Comparison of ENCODE assay signal across 8 cellular contexts in the genomic region with DNA sequence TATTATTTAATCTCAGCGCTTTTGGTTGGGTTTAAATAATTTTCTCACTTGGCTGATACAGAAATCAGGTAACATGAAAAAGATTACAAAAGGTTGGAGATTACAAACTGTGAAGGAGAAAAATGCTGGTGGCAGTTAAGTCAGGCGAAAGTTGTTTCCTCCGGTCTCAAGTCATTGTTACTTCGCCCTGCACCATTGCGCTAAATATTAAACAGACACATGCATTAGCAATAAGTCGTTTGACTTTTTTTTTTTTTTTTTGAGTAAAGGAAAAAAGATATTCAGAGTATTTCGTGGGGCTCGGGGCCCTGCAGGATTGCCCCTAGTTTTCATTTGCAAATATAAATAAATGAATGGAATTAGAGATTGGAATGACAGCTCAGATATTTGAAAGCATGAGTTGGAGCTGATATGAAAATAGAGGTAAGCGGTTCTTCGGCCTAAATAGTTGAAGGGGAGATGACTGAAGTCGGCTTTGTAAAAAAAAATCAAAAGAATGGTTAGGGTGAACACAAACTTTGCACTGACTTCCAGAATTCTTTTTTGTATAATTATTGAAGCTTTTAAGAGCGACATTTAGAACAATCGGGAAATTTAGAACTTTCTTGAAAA. TPM values are rescaled to one million over a fixed set of nuclear protein-coding genes. Genes with fewer than 3 reads are reported as not detected.
DNase-seq lines count a peak whose midpoint lies in the region; ATAC-seq and TF ChIP-seq lines count a peak whose summit lies in the region.

No MANE protein-coding gene starts in this region.

- H2AFZ ChIP-seq in ACC112 (ENCODE audit: low read length, unreplicated experiment), result peak overlapping the region; percentile 38

- H3K36me3 ChIP-seq in ACC112 (ENCODE audit: insufficient read depth, low read length) (no peaks in the 10 kb centered on the region), mesendoderm (ENCODE audit: control insufficient read depth, insufficient read depth, low read length) (no peaks in the 10 kb centered on the region), aorta (ENCODE audit: control insufficient read depth in 1 of 2, insufficient read depth in 2 of 2, low read length in 1 of 2) (no peaks in the 10 kb centered on the region)

- DNase-seq in HFFc6 (no peak), astrocyte of the cerebellum (ENCODE audit: low read depth) (no peak), mesendoderm (no peak), aorta (no peak), D341Med (ENCODE audit: low spot score) (no peak)

- H3K4me1 ChIP-seq in ACC112 (ENCODE audit: control insufficient read depth, insufficient read depth, low read length, unreplicated experiment) (peaks cover 13% of the 10 kb centered on the region), mesendoderm (ENCODE audit: control insufficient read depth, low read depth, low read length) (peaks cover 2% of the 10 kb centered on the region), aorta (ENCODE audit: control insufficient read depth in 1 of 2, insufficient read depth in 2 of 2, low read length in 2 of 2) (no peaks in the 10 kb centered on the region)

- H3K9me3 Mint-ChIP-seq in HFFc6, result no peaks in the 10 kb centered on the region

- H3K36me3 Mint-ChIP-seq in HFFc6 (ENCODE audit: low read depth), result 0 out of 2 replicates have a peak, but pooled peaks cover 4% of the 10 kb centered on the region

- H3K27ac ChIP-seq in ACC112 (ENCODE audit: low read depth, low read length), result no peak overlapping the region
- H3K27ac ChIP-seq in mesendoderm (ENCODE audit: low read depth, low read length), result no peak overlapping the region
- H3K27ac ChIP-seq in aorta (ENCODE audit: low read depth in 1 of 2, low read length in 2 of 2), result no peak overlapping the region

- no peak overlapping the region for H2BK15ac ChIP-seq in mesendoderm (replicated peaks; ENCODE audit: low read depth)

- H3K27ac Mint-ChIP-seq in HFFc6, result peak overlapping the region; percentile 98

- no peaks in the 10 kb centered on the region for H3K27me3 Mint-ChIP-seq in HFFc6 (ENCODE audit: insufficient read depth)

- H3K4me1 Mint-ChIP-seq in HFFc6 (ENCODE audit: low read depth), result peaks cover 40% of the 10 kb centered on the region

- H2AK5ac ChIP-seq in mesendoderm (ENCODE audit: low read length), result no peak overlapping the region

- peak overlapping the region; percentile 58 for H3K56ac ChIP-seq in mesendoderm (ENCODE audit: low read length)

- in situ Hi-C loops in astrocyte of the cerebellum (cut with HindIII; ENCODE audit: low sequenced_read_pairs), result no loop called here

- H2BK120ac ChIP-seq in mesendoderm (ENCODE audit: low read depth, low read length), result no peak overlapping the region

- intact Hi-C loops in aorta (cut with DNase I), result loop anchor here in 1 of 2 donors (10.0 kb wide), 1 partner anchor 1046 kb away; no protein-coding TSS in a partner anchor

- peak overlapping the region; percentile 99 for H3K4me3 Mint-ChIP-seq in HFFc6

- no peak overlapping the region for H3K18ac ChIP-seq in mesendoderm (ENCODE audit: low read length)

- no peak overlapping the region for H3K4ac ChIP-seq in mesendoderm (ENCODE audit: low read depth, low read length)

- TF ChIP-seq CTCF in HFFc6 (IDR thresholded peaks at IDR 0.05) (no peak), astrocyte of the cerebellum (IDR thresholded peaks at IDR 0.05; ENCODE audit: low read depth, low read length, missing control alignments) (no peak)

- H3K27me3 ChIP-seq in ACC112 (ENCODE audit: insufficient read depth, low read length) (no peaks in the 10 kb centered on the region), mesendoderm (ENCODE audit: insufficient read depth, low read length, poor library complexity) (no peaks in the 10 kb centered on the region), aorta (ENCODE audit: control insufficient read depth in 1 of 2, insufficient read depth in 2 of 2, low read length in 1 of 2) (no peaks in the 10 kb centered on the region)

- H3K4me3 ChIP-seq in ACC112 (ENCODE audit: low read depth, low read length) (peak overlapping the region; percentile 79), astrocyte of the cerebellum (ENCODE audit: low read depth, low read length) (peak overlapping the region; percentile 96), mesendoderm (ENCODE audit: low read length) (peak overlapping the region; percentile 77), aorta (ENCODE audit: low read length in 2 of 2) (peak overlapping the region; percentile 49 to 69)

- H4K8ac ChIP-seq in mesendoderm (ENCODE audit: low read depth, low read length), result no peak overlapping the region

- H3K23ac ChIP-seq in mesendoderm (ENCODE audit: low read length), result no peak overlapping the region

- H3K9ac ChIP-seq in mesendoderm (ENCODE audit: low read length), result peak overlapping the region; percentile 90

- ATAC-seq in aorta (ENCODE audit: low FRiP score) (no peak), GM21717 (IDR thresholded peaks at IDR 0.05; ENCODE audit: unreplicated experiment) (no peak), GM19328 (IDR thresholded peaks at IDR 0.05; ENCODE audit: unreplicated experiment) (no peak)

- H3K4me2 ChIP-seq in mesendoderm (ENCODE audit: low read length), result peak overlapping the region; percentile 49

- no CpG with 5 or more reads among the region's 13 CpGs for WGBS in mesendoderm (ENCODE audit: extremely low coverage, insufficient coverage, low lambda C conversion rate)
- 16 to 18% methylated on average over 13 of the region's 13 CpGs for WGBS in aorta, 2 donors

- peaks cover 4% of the 10 kb centered on the region for H3K79me1 ChIP-seq in mesendoderm (ENCODE audit: low read length)

- H3K79me2 ChIP-seq in ACC112 (ENCODE audit: control insufficient read depth, insufficient read depth, low read length, unreplicated experiment) (peaks cover 25% of the 10 kb centered on the region), mesendoderm (ENCODE audit: control insufficient read depth, insufficient read depth, low read length) (peaks cover 10% of the 10 kb centered on the region)

- no peak overlapping the region for H4K5ac ChIP-seq in mesendoderm (ENCODE audit: low read length)

- H3K9me3 ChIP-seq in aorta (ENCODE audit: control insufficient read depth, low read length), result no peaks in the 10 kb centered on the region

- H2BK5ac ChIP-seq in mesendoderm (ENCODE audit: low read length), result no peak overlapping the region

RNA-seq across cellular contexts. Expression of a gene that starts 0.9 kb away (rescaled TPM):
- total RNA-seq in HFFc6 (2021; fragmentation: NEBNext Ultra II Directional; extraction: Animal tissue kit (Norgen Biotek cat#: 25700)), result 10 to 100 TPM; 10.9 to 17.9 (median 14.8) TPM
- 22.3 TPM for polyA plus RNA-seq in mesendoderm (2013, experiment 1 of 2)
- polyA plus RNA-seq in mesendoderm (2013, experiment 2 of 2), result 22.8 TPM
- total RNA-seq in aorta, result 1 to 10 TPM; 6.5 to 7.8 TPM
- polyA plus RNA-seq in aorta, result 10 to 100 TPM in 1 of 2 donors, 1 to 10 TPM in 1; 8.2 to 11.1 TPM
